20 cellular contexts compared by ENCODE assay signal in the genomic region with DNA sequence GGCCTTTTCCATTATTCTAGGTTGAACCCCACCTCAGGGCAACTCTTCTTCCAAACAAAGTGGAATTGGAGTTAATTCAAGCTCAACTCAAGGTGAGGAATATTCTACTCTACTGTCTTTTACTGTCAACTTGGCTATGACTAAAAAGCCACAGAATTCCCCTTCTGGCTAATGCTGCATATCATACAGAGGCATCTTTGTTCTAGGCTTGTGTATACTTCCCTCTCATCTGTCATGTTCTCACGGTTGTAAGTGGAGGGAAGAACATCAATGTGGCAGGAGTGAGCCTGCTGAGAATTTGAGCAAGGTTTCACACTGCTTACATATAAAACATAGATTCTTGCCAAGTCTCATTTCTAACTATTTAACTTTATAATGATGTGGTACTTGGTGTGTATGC.
"Had no signal": no experiment of that assay in that cellular context is flagged by ENCODE, and none has a peak within 500 bp of the region (broad histone marks: within the 10 kb centered on the region; RNA-seq: fewer than 3 reads in every experiment).

No MANE protein-coding gene starts in this region.

- DNase-seq: effector CD4-positive, alpha-beta T cell; endodermal cell; glutamatergic neuron; islet precursor cell; mucosa of descending colon; naive thymus-derived CD8-positive, alpha-beta T cell; posterior cingulate gyrus; sigmoid colon; stimulated activated CD4-positive, alpha-beta T cell treated with anti-CD3 and anti-CD28 coated beads, Interleukin-12 subunit alpha, Interleukin-12 subunit beta, amount 100 ng/mL, for 4 hours; stimulated activated naive CD4-positive, alpha-beta T cell; stomach; substantia nigra; trophoblast cell had no signal

- H3K36me3 ChIP-seq: gastroesophageal sphincter, neutrophil, right atrium auricular region, sigmoid colon, stomach had no signal

- H3K9me3 ChIP-seq: gastroesophageal sphincter, neutrophil, right atrium auricular region, sigmoid colon, stomach had no signal

- ATAC-seq: esophagus mucosa; gastroesophageal sphincter; left lobe of liver; mucosa of descending colon; naive thymus-derived CD8-positive, alpha-beta T cell had no signal

- H3K4me3 ChIP-seq: coronary artery, gastroesophageal sphincter, mucosa of descending colon, right atrium auricular region, sigmoid colon, skin epidermis, stomach had no signal

- H3K27ac ChIP-seq: coronary artery, gastroesophageal sphincter, neutrophil, right atrium auricular region, sigmoid colon, skin epidermis, stomach had no signal

- H3K4me1 ChIP-seq: gastroesophageal sphincter, right atrium auricular region, sigmoid colon, stomach had no signal

- H3K27me3 ChIP-seq: gastroesophageal sphincter, neutrophil, right atrium auricular region, sigmoid colon, stomach had no signal
